8 cellular contexts compared by ENCODE assay signal in genomic region chr14:51780006-51780692, GRCh38.
A peak's percentile ranks its signal among the peaks of the same experiment; 100 is the strongest.
DNase-seq lines count a peak whose midpoint lies in the region; ATAC-seq and TF ChIP-seq lines count a peak whose summit lies in the region.

No MANE protein-coding gene starts in this region.

- H3K9me3 ChIP-seq in HCT116 (ENCODE audit: control insufficient read depth in 1 of 2, insufficient read depth in 1 of 2, low read depth in 1 of 2, low read length in 2 of 2) = no peaks in the 10 kb centered on the region

- H2AFZ ChIP-seq in HCT116 (ENCODE audit: low read depth, low read length, poor library complexity, severe bottlenecking) = peak overlapping the region; percentile 88

- no peaks in the 10 kb centered on the region for H3K9me2 ChIP-seq in HCT116 (ENCODE audit: insufficient read depth)

- H3K4me1 ChIP-seq in HCT116 (ENCODE audit: control insufficient read depth in 1 of 2, insufficient read depth in 2 of 2, low read length in 2 of 2) = peaks cover 0 to 10% of the 10 kb centered on the region in 2 experiments; a peak in 3 of 4 replicates

- peak; percentile 86 for TF ChIP-seq RAD21 in HCT116 (IDR thresholded peaks at IDR 0.05; ENCODE audit: low read depth)

- DNase-seq in CD1c-positive myeloid dendritic cell (ENCODE audit: extremely low spot score) (peak; percentile 71), HCT116 (ENCODE audit: low read depth, low spot score) (peak; percentile 49), NCI-H2196 treated with DMSO at 0.1 percent for 48 hours (lab: John Stamatoyannopoulos, UW; ENCODE audit: unreplicated experiment) (peak; percentile 25), kidney glomerular epithelial cell (lab: John Stamatoyannopoulos, UW) (peak; percentile 30)
- peak; percentile 56 for DNase-seq in activated CD4-positive, alpha-beta T cell treated with anti-CD3 and anti-CD28 coated beads for 1 hour
- peak; percentile 61 for DNase-seq in central memory CD4-positive, alpha-beta T cell
- peak; percentile 75 to 80 for DNase-seq in stimulated activated CD4-positive, alpha-beta T cell treated with anti-CD3 and anti-CD28 coated beads, Interleukin-2, amount 100 ng/mL, for 24 hours

- RAD21 ChIA-PET in HCT116 (lab: Charles Lee; ENCODE audit: low non-redundant PET in 1 of 2, low total read pairs in 2 of 2, uncharacterized antibody in 2 of 2, unreplicated experiment in 2 of 2) = no interaction called here

- POLR2A ChIA-PET in HCT116 (lab: Charles Lee) = no interaction called here

- H3K36me3 ChIP-seq in HCT116 (ENCODE audit: control insufficient read depth in 1 of 2, insufficient read depth in 2 of 2, low read length in 2 of 2) = no peaks in the 10 kb centered on the region

- no peaks in the 10 kb centered on the region for H4K20me1 ChIP-seq in HCT116 (ENCODE audit: insufficient read depth)

- peaks cover 8% of the 10 kb centered on the region; the same call in 1 of the 2 replicates for H3K27me3 ChIP-seq in HCT116 (ENCODE audit: insufficient read depth, low read length)

- ATAC-seq in HCT116 (peak; percentile 84), HG03520 (IDR thresholded peaks at IDR 0.05; ENCODE audit: unreplicated experiment) (no peak)

- H3K79me2 ChIP-seq in HCT116 (ENCODE audit: insufficient read depth, low read length) = no peaks in the 10 kb centered on the region

- CTCF ChIA-PET in HCT116 (lab: Charles Lee) = interaction anchor here (0.9 to 2.2 kb wide), 9 partner anchors 30 to 920 kb away, joined by 3 to 13 read pairs (median 3); no protein-coding TSS in a partner anchor

- peak overlapping the region in 1 of 2 experiments; percentile 16; a peak in 1 of 4 replicates for H3K4me3 ChIP-seq in HCT116 (replicated peaks in 1 of 2; ENCODE audit: low read depth in 1 of 2, low read length in 2 of 2)

- no peak for TF ChIP-seq POLR2A in HCT116 (IDR thresholded peaks at IDR 0.05; ENCODE audit: borderline replicate concordance, extremely low read depth, insufficient read depth, insufficient read length)

- H3K4me2 ChIP-seq in HCT116 (ENCODE audit: low read length) = peak overlapping the region; percentile 67

- no peak overlapping the region for H3K9ac ChIP-seq in HCT116 (ENCODE audit: low read length)

- peak; percentile 72 to 90 (median 79) for TF ChIP-seq CTCF in HCT116 (IDR thresholded peaks at IDR 0.05 in 2 of 3, conservative IDR thresholded peaks at IDR 0.05 in 1 of 3; ENCODE audit: borderline replicate concordance in 1 of 3, insufficient read depth in 1 of 3, low read depth in 2 of 3, low read length in 2 of 3)

- no peak overlapping the region for H3K27ac ChIP-seq in HCT116 (ENCODE audit: low read depth, low read length)

- no TSS peak for BruUV-seq in HCT116 (replicated peaks; lab: Mats Ljungman, UMichigan)

- intact Hi-C loops in HCT116 (cut with micrococcal nuclease) = loop anchor here (1.0 to 10.0 kb wide), 6 partner anchors 128 to 828 kb away; partner anchors contain the start of gene FRMD6

TF ChIP-seq in HCT116, 20 proteins besides CTCF, POLR2A, EP300 and RAD21:
- TF ChIP-seq ZNF274 (IDR thresholded peaks at IDR 0.05; ENCODE audit: low read depth, low read length) (no peak), SIN3A (IDR thresholded peaks at IDR 0.05; ENCODE audit: low read depth) (no peak), ELF1 (IDR thresholded peaks at IDR 0.05; ENCODE audit: borderline replicate concordance, low read depth) (no peak), FOSL1 (IDR thresholded peaks at IDR 0.05; ENCODE audit: low read depth) (no peak), EZH2 (IDR thresholded peaks at IDR 0.05) (no peak), JUND (IDR thresholded peaks at IDR 0.05) (no peak), EGR1 (IDR thresholded peaks at IDR 0.05; ENCODE audit: low read depth) (no peak), EZH2phosphoT487 (IDR thresholded peaks at IDR 0.05; ENCODE audit: borderline replicate concordance) (no peak), POLR2AphosphoS5 (IDR thresholded peaks at IDR 0.05; ENCODE audit: low read depth, low read length) (no peak), TCF7L2 (IDR thresholded peaks at IDR 0.05; ENCODE audit: borderline replicate concordance, extremely low read depth, insufficient read depth, insufficient read length) (no peak), ZFX (IDR thresholded peaks at IDR 0.05) (no peak), ATF3 (IDR thresholded peaks at IDR 0.05) (no peak), SRF (IDR thresholded peaks at IDR 0.05; ENCODE audit: low read depth) (no peak)
- TF ChIP-seq, protein P1, sequence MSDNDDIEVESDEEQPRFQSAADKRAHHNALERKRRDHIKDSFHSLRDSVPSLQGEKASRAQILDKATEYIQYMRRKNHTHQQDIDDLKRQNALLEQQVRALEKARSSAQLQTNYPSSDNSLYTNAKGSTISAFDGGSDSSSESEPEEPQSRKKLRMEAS (IDR thresholded peaks at IDR 0.05) = no peak
- TF ChIP-seq, protein P2, sequence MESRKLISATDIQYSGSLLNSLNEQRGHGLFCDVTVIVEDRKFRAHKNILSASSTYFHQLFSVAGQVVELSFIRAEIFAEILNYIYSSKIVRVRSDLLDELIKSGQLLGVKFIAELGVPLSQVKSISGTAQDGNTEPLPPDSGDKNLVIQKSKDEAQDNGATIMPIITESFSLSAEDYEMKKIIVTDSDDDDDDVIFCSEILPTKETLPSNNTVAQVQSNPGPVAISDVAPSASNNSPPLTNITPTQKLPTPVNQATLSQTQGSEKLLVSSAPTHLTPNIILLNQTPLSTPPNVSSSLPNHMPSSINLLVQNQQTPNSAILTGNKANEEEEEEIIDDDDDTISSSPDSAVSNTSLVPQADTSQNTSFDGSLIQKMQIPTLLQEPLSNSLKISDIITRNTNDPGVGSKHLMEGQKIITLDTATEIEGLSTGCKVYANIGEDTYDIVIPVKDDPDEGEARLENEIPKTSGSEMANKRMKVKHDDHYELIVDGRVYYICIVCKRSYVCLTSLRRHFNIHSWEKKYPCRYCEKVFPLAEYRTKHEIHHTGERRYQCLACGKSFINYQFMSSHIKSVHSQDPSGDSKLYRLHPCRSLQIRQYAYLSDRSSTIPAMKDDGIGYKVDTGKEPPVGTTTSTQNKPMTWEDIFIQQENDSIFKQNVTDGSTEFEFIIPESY (IDR thresholded peaks at IDR 0.05; ENCODE audit: extremely low read depth, insufficient replicate concordance, low read length) = no peak

Comparison
In these comparisons a context has a peak if more than half of its experiments do, and no peak if none do; other contexts are left out.
1. DNase-seq: peak in every context shown above with its lines; median percentile 78 in stimulated activated CD4-positive, alpha-beta T cell treated with anti-CD3 and anti-CD28 coated beads, Interleukin-2, amount 100 ng/mL, for 24 hours; 71 in CD1c-positive myeloid dendritic cell; 61 in central memory CD4-positive, alpha-beta T cell; 56 in activated CD4-positive, alpha-beta T cell treated with anti-CD3 and anti-CD28 coated beads for 1 hour; 49 in HCT116; 30 in kidney glomerular epithelial cell; 25 in NCI-H2196 treated with DMSO at 0.1 percent for 48 hours.